In genomic region chr4:174222266-174222872, GRCh38 we compare ENCODE assay signal across 8 cellular contexts.
A peak's percentile ranks its signal among the peaks of the same experiment; 100 is the strongest.
DNase-seq lines count a peak whose midpoint lies in the region; ATAC-seq, FAIRE-seq and TF ChIP-seq lines count a peak whose summit lies in the region.

No MANE protein-coding gene starts in this region.

- ATAC-seq in CD4-positive, alpha-beta T cell (ENCODE audit: poor library complexity) = peak; percentile 63
- ATAC-seq in GM18858 (IDR thresholded peaks at IDR 0.05; ENCODE audit: unreplicated experiment) (peak; percentile 64), HG03025 (IDR thresholded peaks at IDR 0.05; ENCODE audit: low FRiP score, unreplicated experiment) (peak; percentile 72), upper lobe of right lung (peak; percentile 60)

- intact Hi-C loops in CD4-positive, alpha-beta T cell (cut with DNase I, micrococcal nuclease) = loop anchor here (1.0 to 5.0 kb wide), 2 partner anchors 60 to 97 kb away; partner anchors contain the start of genes CEP44 (in 1 of the 2) and FBXO8 (in 1 of the 2)
- intact Hi-C loops in upper lobe of right lung (cut with DNase I) = no loop called here

- H3K4me1 Mint-ChIP-seq in CD4-positive, alpha-beta T cell (ENCODE audit: low read depth) = peaks cover 10% of the 10 kb centered on the region

- no peaks in the 10 kb centered on the region for H3K36me3 Mint-ChIP-seq in CD4-positive, alpha-beta T cell (ENCODE audit: low read depth)

- POLR2A ChIA-PET in CD4-positive, alpha-beta T cell (lab: Charles Lee) = interaction anchor here (1.0 kb wide), 1 partner anchor 61 kb away, joined by 4 read pairs; the partner anchor contains the start of genes CEP44 and FBXO8

- H3K4me1 ChIP-seq in upper lobe of right lung = peaks cover 12% of the 10 kb centered on the region

- H3K27ac ChIP-seq in CD4-positive, alpha-beta T cell (ENCODE audit: low read depth, low read length) = no peak overlapping the region
- no peak overlapping the region for H3K27ac ChIP-seq in upper lobe of right lung

- H3K4me3 ChIP-seq in upper lobe of right lung = no peak overlapping the region

- no peaks in the 10 kb centered on the region for H3K9me3 Mint-ChIP-seq in CD4-positive, alpha-beta T cell

- peaks cover 67% of the 10 kb centered on the region for H3K27me3 Mint-ChIP-seq in CD4-positive, alpha-beta T cell

- no peak overlapping the region for H3K4me3 Mint-ChIP-seq in CD4-positive, alpha-beta T cell

- CTCF ChIA-PET in CD4-positive, alpha-beta T cell (lab: Charles Lee) = interaction anchor here (0.9 to 2.0 kb wide), 2 partner anchors 11 to 96 kb away, joined by 3 to 4 read pairs; no protein-coding TSS in a partner anchor

- H3K9me3 ChIP-seq in CD4-positive, alpha-beta T cell (ENCODE audit: control insufficient read depth, low read length) = no peaks in the 10 kb centered on the region
- H3K9me3 ChIP-seq in upper lobe of right lung = no peaks in the 10 kb centered on the region

- peak; percentile 84 for TF ChIP-seq CTCF in CD4-positive, alpha-beta T cell (IDR thresholded peaks at IDR 0.05)
- TF ChIP-seq CTCF in upper lobe of right lung (IDR thresholded peaks at IDR 0.05) = peak; percentile 64

- H3K27me3 ChIP-seq in CD4-positive, alpha-beta T cell (ENCODE audit: control insufficient read depth, insufficient read depth, low read length) = peaks cover 24% of the 10 kb centered on the region
- H3K27me3 ChIP-seq in upper lobe of right lung = peaks cover 27% of the 10 kb centered on the region

- H3K36me3 ChIP-seq in upper lobe of right lung = no peaks in the 10 kb centered on the region

- peak; percentile 25 for FAIRE-seq in RCC 7860 (lab: Jason Lieb, UNC)

- no peak for DNase-seq in CD4-positive, alpha-beta T cell
- DNase-seq in RCC 7860 (ENCODE audit: low spot score) = peak; percentile 19
- DNase-seq in glomerular visceral epithelial cell (ENCODE audit: extremely low spot score) = peak; percentile 36
- DNase-seq in upper lobe of right lung = no peak
- DNase-seq in GM19240 (ENCODE audit: insufficient read length, low spot score) = no peak
- no peak for DNase-seq in NCI-H2107 (lab: John Stamatoyannopoulos, UW)

- no peak overlapping the region for H3K27ac Mint-ChIP-seq in CD4-positive, alpha-beta T cell

Comparison
In these comparisons a context has a peak if more than half of its experiments do, and no peak if none do; other contexts are left out.
1. DNase-seq: peak in RCC 7860 (single experiment) and glomerular visceral epithelial cell (single experiment); none in CD4-positive, alpha-beta T cell (0 of 10), upper lobe of right lung (single experiment), GM19240 (single experiment) and NCI-H2107 (single experiment).
2. Peak in every context shown above with its lines, with median percentiles within 50 percentile points of each other: ATAC-seq.